Comparison of ENCODE assay signal across 1 cellular context in the genomic region with DNA sequence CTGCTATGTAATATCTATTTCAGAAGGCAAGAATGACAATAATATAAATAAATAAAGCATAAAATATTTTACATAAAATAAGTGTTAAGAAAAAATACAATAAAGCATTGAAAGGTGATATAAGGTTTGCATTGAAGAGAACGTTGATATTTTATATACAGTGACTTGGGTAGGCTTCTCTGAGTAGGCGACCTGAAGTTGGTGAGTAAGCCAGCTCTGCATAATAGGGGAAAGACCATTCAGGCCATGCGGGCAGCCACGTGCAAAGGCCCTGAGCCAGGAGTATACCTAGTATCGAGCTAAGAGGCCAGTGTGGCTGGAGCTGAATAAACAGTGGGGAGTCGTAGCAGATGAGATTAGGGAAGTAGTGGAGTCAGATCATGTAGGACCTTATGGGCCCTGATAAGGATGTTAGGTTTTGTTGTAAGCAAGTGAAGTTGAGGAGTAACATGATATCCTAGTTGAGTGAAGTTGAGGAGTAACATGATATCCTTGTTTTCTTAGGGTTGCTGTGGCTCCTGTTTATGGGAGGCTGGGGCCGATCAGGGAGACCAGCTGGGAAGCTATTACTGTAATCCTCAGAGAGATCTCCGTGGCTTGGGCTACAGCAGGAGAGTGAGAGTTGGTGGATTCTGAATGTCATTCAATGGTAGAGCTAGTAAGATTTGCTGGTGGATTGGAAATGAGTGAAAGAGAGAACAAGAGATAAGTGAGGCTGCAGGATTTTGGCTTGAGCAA.
TF ChIP-seq lines count a peak whose summit lies in the region.

No MANE protein-coding gene starts in this region.

TF ChIP-seq in K562, 482 proteins besides CTCF, POLR2A, EP300 and RAD21 (continued from another document and continues in another):
- TF ChIP-seq ZBTB11 (CRISPR knock-in tag; IDR thresholded peaks at IDR 0.05) (peak in 1 of 3 experiments; percentile 84; a peak in 2 of 6 replicates), ZNF239 (CRISPR knock-in tag; IDR thresholded peaks at IDR 0.05) (peak; percentile 84), THRAP3 (IDR thresholded peaks at IDR 0.05; ENCODE audit: borderline replicate concordance) (peak; percentile 69; the same call in 1 of the 2 replicates), NR1H2 (CRISPR knock-in tag; IDR thresholded peaks at IDR 0.05) (no peak), SMAD3 (CRISPR knock-in tag; conservative IDR thresholded peaks at IDR 0.05) (0 out of 2 replicates have a peak, but pooled peaks have one; percentile 40), CHAMP1 (IDR thresholded peaks at IDR 0.05) (peak; percentile 99), HDGF (IDR thresholded peaks at IDR 0.05) (no peak), CHD2 (IDR thresholded peaks at IDR 0.05; ENCODE audit: low read depth, low read length) (no peak), SIN3B (IDR thresholded peaks at IDR 0.05; ENCODE audit: low read depth) (no peak), ZNF445 (CRISPR knock-in tag; IDR thresholded peaks at IDR 0.05; ENCODE audit: low read depth) (no peak), GTF2A2 (tag; IDR thresholded peaks at IDR 0.05) (no peak), FIP1L1 (IDR thresholded peaks at IDR 0.05; ENCODE audit: low read depth, low read length, poor library complexity, severe bottlenecking) (no peak), SMARCE1 (IDR thresholded peaks at IDR 0.05) (peak; percentile 99), CREM (IDR thresholded peaks at IDR 0.05; ENCODE audit: low read depth) (peak; percentile 92), FOXK1 (CRISPR knock-in tag; IDR thresholded peaks at IDR 0.05; ENCODE audit: borderline replicate concordance) (no peak), ETV1 (tag; conservative IDR thresholded peaks at IDR 0.05; ENCODE audit: low read depth) (no peak), PKNOX1 (IDR thresholded peaks at IDR 0.05) (peak; percentile 92), SLC30A9 (CRISPR knock-in tag; IDR thresholded peaks at IDR 0.05) (no peak), YY1 (IDR thresholded peaks at IDR 0.05; ENCODE audit: borderline replicate concordance in 1 of 3, control insufficient read depth in 1 of 3, extremely low read depth in 1 of 3, insufficient read depth in 3 of 3, insufficient read length in 1 of 3, insufficient replicate concordance in 2 of 3, low read depth in 1 of 3, low read length in 2 of 3) (peak in 1 of 3 experiments; percentile 32), MEF2A (IDR thresholded peaks at IDR 0.05; ENCODE audit: control insufficient read depth, low read depth, low read length) (peak; percentile 51; the same call in 1 of the 2 replicates), SIN3A (IDR thresholded peaks at IDR 0.05; ENCODE audit: borderline replicate concordance in 2 of 2, control insufficient read depth in 1 of 2, low read depth in 2 of 2, low read length in 2 of 2) (no peak; a peak in 2 of 4 replicates), SMAD1 (IDR thresholded peaks at IDR 0.05; ENCODE audit: low read depth, low read length, partially characterized antibody) (peak; percentile 87), TEAD4 (IDR thresholded peaks at IDR 0.05; ENCODE audit: low read length) (peak; percentile 98), TEAD4 (CRISPR knock-in tag; IDR thresholded peaks at IDR 0.05; ENCODE audit: borderline replicate concordance) (no peak), SIRT6 (IDR thresholded peaks at IDR 0.05; ENCODE audit: low read depth, low read length) (no peak)
- TF ChIP-seq, protein P1, sequence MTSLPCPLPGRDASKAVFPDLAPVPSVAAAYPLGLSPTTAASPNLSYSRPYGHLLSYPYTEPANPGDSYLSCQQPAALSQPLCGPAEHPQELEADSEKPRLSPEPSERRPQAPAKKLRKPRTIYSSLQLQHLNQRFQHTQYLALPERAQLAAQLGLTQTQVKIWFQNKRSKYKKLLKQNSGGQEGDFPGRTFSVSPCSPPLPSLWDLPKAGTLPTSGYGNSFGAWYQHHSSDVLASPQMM (CRISPR knock-in tag; IDR thresholded peaks at IDR 0.05): no peak
- TF ChIP-seq, protein P2, sequence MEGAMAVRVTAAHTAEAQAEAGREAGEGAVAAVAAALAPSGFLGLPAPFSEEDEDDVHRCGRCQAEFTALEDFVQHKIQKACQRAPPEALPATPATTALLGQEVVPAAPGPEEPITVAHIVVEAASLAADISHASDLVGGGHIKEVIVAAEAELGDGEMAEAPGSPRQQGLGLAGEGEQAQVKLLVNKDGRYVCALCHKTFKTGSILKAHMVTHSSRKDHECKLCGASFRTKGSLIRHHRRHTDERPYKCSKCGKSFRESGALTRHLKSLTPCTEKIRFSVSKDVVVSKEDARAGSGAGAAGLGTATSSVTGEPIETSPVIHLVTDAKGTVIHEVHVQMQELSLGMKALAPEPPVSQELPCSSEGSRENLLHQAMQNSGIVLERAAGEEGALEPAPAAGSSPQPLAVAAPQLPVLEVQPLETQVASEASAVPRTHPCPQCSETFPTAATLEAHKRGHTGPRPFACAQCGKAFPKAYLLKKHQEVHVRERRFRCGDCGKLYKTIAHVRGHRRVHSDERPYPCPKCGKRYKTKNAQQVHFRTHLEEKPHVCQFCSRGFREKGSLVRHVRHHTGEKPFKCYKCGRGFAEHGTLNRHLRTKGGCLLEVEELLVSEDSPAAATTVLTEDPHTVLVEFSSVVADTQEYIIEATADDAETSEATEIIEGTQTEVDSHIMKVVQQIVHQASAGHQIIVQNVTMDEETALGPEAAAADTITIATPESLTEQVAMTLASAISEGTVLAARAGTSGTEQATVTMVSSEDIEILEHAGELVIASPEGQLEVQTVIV (CRISPR knock-in tag; IDR thresholded peaks at IDR 0.05; ENCODE audit: borderline replicate concordance): no peak
- TF ChIP-seq, protein P3, sequence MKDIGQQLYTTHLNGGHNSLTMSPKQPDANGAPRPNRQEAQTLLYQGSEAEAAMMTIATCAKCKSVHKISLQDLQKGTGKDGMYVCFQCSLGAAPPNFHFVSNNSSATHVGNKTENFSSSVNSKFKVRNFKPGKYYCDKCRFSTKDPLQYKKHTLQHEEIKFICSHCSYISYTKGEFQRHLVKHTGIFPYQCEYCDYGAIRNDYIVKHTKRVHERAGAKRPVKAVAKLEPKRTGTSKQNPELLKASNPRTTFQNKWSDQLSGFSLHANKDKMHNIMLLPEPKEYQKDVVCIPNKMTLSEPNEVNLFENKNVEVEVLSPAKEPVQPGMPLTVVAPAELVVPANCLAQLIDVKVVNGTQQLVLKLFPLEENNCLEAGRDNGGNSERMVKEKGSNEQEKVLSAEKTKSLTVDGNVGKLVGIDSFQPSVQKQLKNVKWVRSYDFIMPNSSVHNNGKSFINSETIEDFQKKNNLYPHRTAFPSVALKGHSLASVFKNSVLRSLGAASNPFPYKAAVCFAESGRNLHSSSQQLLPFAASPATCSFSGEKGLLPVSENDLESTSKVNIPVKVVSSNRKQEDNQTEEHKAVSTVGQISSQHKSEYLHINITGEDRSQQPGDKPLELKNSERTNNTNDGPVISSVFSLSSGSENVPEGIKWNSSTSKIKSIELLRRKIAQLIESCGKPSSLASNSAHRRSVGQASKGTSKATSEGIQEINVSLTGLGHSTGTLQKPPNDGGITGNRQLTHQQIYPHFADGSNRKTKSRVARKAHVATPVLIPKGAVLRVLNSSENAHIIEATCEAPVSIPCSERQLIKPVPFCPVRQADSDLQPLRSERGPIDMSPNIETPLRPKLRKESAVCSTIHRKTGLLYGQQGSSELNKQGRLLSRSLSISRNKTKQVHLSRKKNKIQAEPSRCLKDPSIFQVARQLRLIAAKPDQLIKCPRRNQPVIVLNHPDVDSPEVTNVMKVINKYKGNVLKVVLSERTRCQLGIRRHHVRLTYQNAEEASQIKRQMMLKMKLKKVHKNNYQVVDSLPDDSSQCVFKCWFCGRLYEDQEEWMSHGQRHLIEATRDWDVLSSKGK (CRISPR knock-in tag; IDR thresholded peaks at IDR 0.05): no peak
